ENCODE assay signal across 23 cellular contexts in the genomic region with DNA sequence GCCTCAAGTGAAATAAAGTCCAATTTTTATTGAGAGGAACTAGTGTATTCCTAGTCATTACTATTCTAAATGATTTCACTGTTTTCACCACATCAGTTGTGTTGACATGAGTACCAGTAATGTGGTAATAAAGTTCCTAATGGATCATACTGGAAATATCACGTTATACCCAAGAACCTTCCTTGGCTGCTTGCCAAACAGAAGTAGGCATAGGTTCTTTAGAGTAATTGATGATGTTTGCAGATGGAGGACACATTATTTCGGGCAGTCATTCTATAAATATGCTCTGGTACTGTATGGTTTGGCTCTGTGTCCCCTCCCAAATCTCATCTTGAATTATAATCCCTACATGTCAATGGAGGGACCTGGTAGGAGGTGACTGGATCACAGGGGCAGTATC. TPM values are rescaled to one million over a fixed set of nuclear protein-coding genes. Genes with fewer than 3 reads are reported as not detected.
"Had no signal": no experiment of that assay in that cellular context is flagged by ENCODE, and none has a peak within 500 bp of the region (broad histone marks: within the 10 kb centered on the region; RNA-seq: fewer than 3 reads in every experiment).

No MANE protein-coding gene starts in this region.

- H3K4me1 ChIP-seq: breast epithelium, colonic mucosa had no signal

- H3K9me3 ChIP-seq: breast epithelium, colonic mucosa, esophagus muscularis mucosa, sigmoid colon, thoracic aorta, vagina had no signal

- H3K27me3 ChIP-seq: breast epithelium, colonic mucosa, dorsolateral prefrontal cortex, esophagus muscularis mucosa, sigmoid colon, vagina had no signal

- H3K27ac ChIP-seq: breast epithelium, colonic mucosa, dorsolateral prefrontal cortex, esophagus muscularis mucosa, sigmoid colon, thoracic aorta, vagina had no signal

- H3K4me2 ChIP-seq: smooth muscle cell had no signal

- DNase-seq: activated CD4-positive, alpha-beta memory T cell treated with anti-CD3 and anti-CD28 coated beads for 36 hours; activated CD4-positive, alpha-beta T cell treated with anti-CD3 and anti-CD28 coated beads for 48 hours; activated naive CD4-positive, alpha-beta T cell treated with anti-CD3 and anti-CD28 coated beads for 36 hours; activated naive CD8-positive, alpha-beta T cell treated with anti-CD3 and anti-CD28 coated beads, Interleukin-2, amount 10 ng/mL, durations not matched to agents 7 days and 5 days; activated T-cell treated with anti-CD3 and anti-CD28 coated beads, Interleukin-2, amount 50 U/mL, for 48 hours; amniotic stem cell; colonic mucosa; dorsolateral prefrontal cortex; effector memory CD8-positive, alpha-beta T cell; glutamatergic neuron; hypothalamus; left ventricle myocardium superior; midbrain; natural killer cell; retina; sigmoid colon; stimulated activated CD4-positive, alpha-beta T cell treated with anti-CD3 and anti-CD28 coated beads, Interleukin-15, amount 100 ng/mL, for 24 hours; stimulated activated naive CD4-positive, alpha-beta T cell had no signal

- H3K4me3 ChIP-seq: breast epithelium, colonic mucosa, dorsolateral prefrontal cortex, esophagus muscularis mucosa, sigmoid colon, smooth muscle cell, thoracic aorta, vagina had no signal

- H3K36me3 ChIP-seq: breast epithelium, colonic mucosa, esophagus muscularis mucosa, sigmoid colon, thoracic aorta, vagina had no signal

RNA-seq across cellular contexts. Expression of gene SNCAIP, which starts 15.1 kb away (rescaled TPM):
- total RNA-seq: activated CD4-positive, alpha-beta memory T cell treated with anti-CD3 and anti-CD28 coated beads for 36 hours; activated naive CD4-positive, alpha-beta T cell treated with anti-CD3 and anti-CD28 coated beads for 36 hours; activated naive CD8-positive, alpha-beta T cell treated with anti-CD3 and anti-CD28 coated beads, Interleukin-2, amount 10 ng/mL, durations not matched to agents 7 days and 5 days had no signal
